In the genomic region with DNA sequence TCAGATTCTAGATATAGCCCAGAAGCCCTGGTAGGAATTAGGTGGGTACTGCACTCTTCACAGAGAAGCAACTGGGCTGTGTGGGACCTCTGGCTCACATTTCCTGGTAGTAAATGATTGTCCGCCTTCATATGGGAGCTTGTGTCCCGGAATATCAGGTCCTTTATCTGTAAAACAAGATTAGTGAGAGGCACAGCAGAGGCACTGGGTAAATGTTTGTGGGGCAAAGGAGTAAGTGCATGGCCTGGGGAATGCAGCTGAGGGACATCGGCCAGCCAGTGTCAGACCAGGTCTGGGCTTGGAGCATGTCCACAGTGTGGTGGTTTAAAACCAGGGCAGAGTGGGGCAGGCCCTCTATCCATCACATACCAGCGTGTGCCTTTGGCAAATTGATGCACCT, we compare ENCODE assay signal across 1 cellular context.
TF ChIP-seq lines count a peak whose summit lies in the region.

No MANE protein-coding gene starts in this region.

TF ChIP-seq in H1, 55 proteins besides CTCF, POLR2A, EP300 and RAD21:
- TF ChIP-seq RXRA (IDR thresholded peaks at IDR 0.05; ENCODE audit: insufficient read depth, low read depth, low read length) (no peak), SP4 (IDR thresholded peaks at IDR 0.05; ENCODE audit: low read length) (no peak), RNF2 (IDR thresholded peaks at IDR 0.05; ENCODE audit: borderline replicate concordance, low read depth, low read length, missing control alignments, poor library complexity, severe bottlenecking) (no peak), CBX8 (IDR thresholded peaks at IDR 0.05; ENCODE audit: borderline replicate concordance, low read depth, low read length) (no peak), MAFK (IDR thresholded peaks at IDR 0.05; ENCODE audit: low read depth, low read length) (no peak), JUND (IDR thresholded peaks at IDR 0.05; ENCODE audit: low read length) (no peak), SIRT6 (IDR thresholded peaks at IDR 0.05; ENCODE audit: low read length) (no peak), KDM5A (IDR thresholded peaks at IDR 0.05; ENCODE audit: low read length) (no peak), ZNF274 (IDR thresholded peaks at IDR 0.05; ENCODE audit: borderline replicate concordance, extremely low read depth, low read length) (no peak)
- TF ChIP-seq, protein P1, sequence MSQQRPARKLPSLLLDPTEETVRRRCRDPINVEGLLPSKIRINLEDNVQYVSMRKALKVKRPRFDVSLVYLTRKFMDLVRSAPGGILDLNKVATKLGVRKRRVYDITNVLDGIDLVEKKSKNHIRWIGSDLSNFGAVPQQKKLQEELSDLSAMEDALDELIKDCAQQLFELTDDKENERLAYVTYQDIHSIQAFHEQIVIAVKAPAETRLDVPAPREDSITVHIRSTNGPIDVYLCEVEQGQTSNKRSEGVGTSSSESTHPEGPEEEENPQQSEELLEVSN (IDR thresholded peaks at IDR 0.05), result no peak
